ENCODE assay signal across 30 cellular contexts in genomic region chr7:68280931-68281330, GRCh38.
"Had no signal": no experiment of that assay in that cellular context is flagged by ENCODE, and none has a peak within 500 bp of the region (broad histone marks: within the 10 kb centered on the region; RNA-seq: fewer than 3 reads in every experiment).

No MANE protein-coding gene starts in this region.

- H3K36me3 ChIP-seq: SJCRH30 had no signal

- H2AFZ ChIP-seq: PC-9 had no signal

- H3K4me3 ChIP-seq: PC-9, SJCRH30, SK-N-MC had no signal

- H3K4me1 ChIP-seq: SJCRH30 had no signal

- ATAC-seq: Panc1, Right ventricle myocardium inferior, SK-N-SH treated with all-trans-retinoic acid at 6 μM for 48 hours had no signal

- H3K9me3 ChIP-seq: SJCRH30 had no signal

- FAIRE-seq: RCC 7860 had no signal

- H3K27ac ChIP-seq: PC-9, RWPE1, SJCRH30, SK-N-MC had no signal

- DNase-seq: Kasumi-1, MM.1S, MV-4-11, NCI-H1092, NCI-H1105, NCI-H1417 treated with DMSO at 0.1 percent for 48 hours, NCI-H1436 treated with DMSO at 0.1 percent for 48 hours, NCI-H1694 treated with DMSO at 0.1 percent for 48 hours, NCI-H187 treated with DMSO at 0.1 percent for 48 hours, NCI-H2029, NCI-H2081, NCI-H2171, NCI-H226, NCI-H446 treated with DMSO at 0.1 percent for 48 hours, NCI-H510A, NCI-H524, NCI-H526, NCI-H69, NCI-H748 treated with DMSO at 0.1 percent for 48 hours, NCI-H82, PC-9, SHP77, SIG-M5, SJCRH30 had no signal

- H3K4me2 ChIP-seq: PC-9 had no signal
